Comparison of ENCODE assay signal across 1 cellular context in genomic region chr20:32336918-32337347, GRCh38.
TF ChIP-seq lines count a peak whose summit lies in the region.

No MANE protein-coding gene starts in this region.

TF ChIP-seq in IMR-90, 13 proteins besides CTCF, POLR2A, EP300 and RAD21 (continued from another document):
- TF ChIP-seq NFE2L2 (IDR thresholded peaks at IDR 0.05; ENCODE audit: low read depth, low read length) (no peak), MXI1 (IDR thresholded peaks at IDR 0.05; ENCODE audit: borderline replicate concordance, low read depth, low read length) (no peak)
